ENCODE assay signal across 25 cellular contexts in the genomic region with DNA sequence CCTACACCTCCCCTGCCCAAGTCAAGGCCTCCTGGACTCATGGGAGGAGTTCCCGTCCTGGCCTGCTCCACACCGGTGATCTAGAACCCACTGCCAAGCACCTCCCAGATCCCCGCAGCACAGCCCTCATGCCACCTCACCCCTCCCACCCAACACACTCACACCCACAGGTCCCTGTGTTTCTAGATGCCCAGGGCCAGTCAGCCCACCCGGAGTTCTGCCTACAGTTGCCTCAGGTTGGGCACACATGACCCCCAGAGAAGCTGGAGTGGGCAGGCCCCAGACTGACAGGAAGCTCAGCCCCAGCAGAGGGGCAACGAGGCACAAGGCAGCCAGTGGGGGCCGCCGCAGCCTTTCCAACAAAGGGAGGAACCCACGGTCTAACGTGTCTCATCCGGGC. TPM values are rescaled to one million over a fixed set of nuclear protein-coding genes. Genes with fewer than 3 reads are reported as not detected.
DNase-seq lines count a peak whose midpoint lies in the region; ATAC-seq and TF ChIP-seq lines count a peak whose summit lies in the region.
"Had no signal": no experiment of that assay in that cellular context is flagged by ENCODE, and none has a peak within 500 bp of the region (broad histone marks: within the 10 kb centered on the region; RNA-seq: fewer than 3 reads in every experiment).

No MANE protein-coding gene starts in this region.

- H3K27ac ChIP-seq in AG04450 (ENCODE audit: low read depth, low read length), result peak overlapping the region; percentile 39
- H3K27ac ChIP-seq in trophoblast cell (ENCODE audit: low read depth, low read length), result no peak overlapping the region
- H3K27ac ChIP-seq: foreskin keratinocyte, psoas muscle, SJSA1 had no signal

- intact Hi-C loops in dendritic cell treated with granulocyte-macrophage colony-stimulating factor and Interleukin-4, amounts not matched to agents 40 ng/mL and 50 ng/mL, for 4 days (cut with micrococcal nuclease), result no loop called here

- H3K9me3 ChIP-seq in AG04450 (ENCODE audit: control insufficient read depth, insufficient read depth, low read length), result no peaks in the 10 kb centered on the region
- no peaks in the 10 kb centered on the region for H3K9me3 ChIP-seq in trophoblast cell (ENCODE audit: insufficient read depth, low read depth, low read length)
- H3K9me3 ChIP-seq in HAP-1, result no peaks in the 10 kb centered on the region
- H3K9me3 ChIP-seq: psoas muscle, SJSA1 had no signal

- H3K4me3 ChIP-seq in AG04450 (ENCODE audit: low read depth, low read length) (no peak overlapping the region), trophoblast cell (ENCODE audit: low read depth, low read length) (no peak overlapping the region), HAP-1 (no peak overlapping the region)
- H3K4me3 ChIP-seq: psoas muscle, SJSA1 had no signal

- H3K79me2 ChIP-seq in trophoblast cell (ENCODE audit: control insufficient read depth, insufficient read depth, low read length, poor library complexity), result peaks cover 3% of the 10 kb centered on the region

- POLR2A ChIA-PET in AG04450 (lab: Yijun Ruan, JAX), result interaction anchor here (1.0 kb wide), 1 partner anchor 287 kb away, joined by 3 read pairs; no protein-coding TSS in a partner anchor

- peak overlapping the region; percentile 72 for H3K27ac Mint-ChIP-seq in HFFc6
- peak overlapping the region; percentile 34 for H3K27ac Mint-ChIP-seq in dendritic cell treated with granulocyte-macrophage colony-stimulating factor and Interleukin-4, amounts not matched to agents 40 ng/mL and 50 ng/mL, for 4 days
- H3K27ac Mint-ChIP-seq: activated CD8-positive, alpha-beta T cell treated with anti-CD3 and anti-CD28 coated beads, Interleukin-2, amount 10 ng/mL, durations not matched to agents 7 days and 5 days had no signal

- H3K4me2 ChIP-seq in trophoblast cell (ENCODE audit: low read length), result no peak overlapping the region

- no peaks in the 10 kb centered on the region for H3K79me1 ChIP-seq in trophoblast cell (ENCODE audit: low read length)

- H3K4me3 Mint-ChIP-seq in HFFc6, result peak overlapping the region; percentile 39; the same call in 1 of the 2 replicates
- no peak overlapping the region for H3K4me3 Mint-ChIP-seq in dendritic cell treated with granulocyte-macrophage colony-stimulating factor and Interleukin-4, amounts not matched to agents 40 ng/mL and 50 ng/mL, for 4 days
- H3K4me3 Mint-ChIP-seq: activated CD8-positive, alpha-beta T cell treated with anti-CD3 and anti-CD28 coated beads, Interleukin-2, amount 10 ng/mL, durations not matched to agents 7 days and 5 days; activated T-cell treated with anti-CD3 and anti-CD28 coated beads, Interleukin-2, amount 50 U/mL, for 4 hours had no signal

- no peak overlapping the region for H2BK12ac ChIP-seq in trophoblast cell (ENCODE audit: low read length)

- peak overlapping the region; percentile 55 for H3K18ac ChIP-seq in trophoblast cell (ENCODE audit: low read length)

- H3K27me3 ChIP-seq in AG04450 (ENCODE audit: control insufficient read depth, insufficient read depth, low read length) (no peaks in the 10 kb centered on the region), trophoblast cell (ENCODE audit: insufficient read depth, low read length) (no peaks in the 10 kb centered on the region), HAP-1 (ENCODE audit: low read depth) (no peaks in the 10 kb centered on the region)
- H3K27me3 ChIP-seq: foreskin keratinocyte, SJSA1 had no signal

- no peak for ATAC-seq in GM18498 (IDR thresholded peaks at IDR 0.05; ENCODE audit: unreplicated experiment)
- ATAC-seq: activated T-cell treated with anti-CD3 and anti-CD28 coated beads, Interleukin-2, amount 50 U/mL, for 4 hours; psoas muscle had no signal

- no peak overlapping the region for H2BK5ac ChIP-seq in trophoblast cell (ENCODE audit: low read depth, low read length, poor library complexity)

- H3K9ac ChIP-seq in trophoblast cell (ENCODE audit: low read length), result no peak overlapping the region

- H4K8ac ChIP-seq in trophoblast cell (ENCODE audit: low read depth, low read length), result no peak overlapping the region

- WGBS in trophoblast cell (ENCODE audit: extremely low coverage, insufficient coverage, insufficient read length), result no CpG with 5 or more reads among the region's 10 CpGs

- H2AK5ac ChIP-seq in trophoblast cell (ENCODE audit: low read length), result no peak overlapping the region

- no peak overlapping the region for H4K91ac ChIP-seq in trophoblast cell (ENCODE audit: low read depth, low read length)

- H3K9me3 Mint-ChIP-seq in HFFc6, result no peaks in the 10 kb centered on the region
- no peaks in the 10 kb centered on the region for H3K9me3 Mint-ChIP-seq in dendritic cell treated with granulocyte-macrophage colony-stimulating factor and Interleukin-4, amounts not matched to agents 40 ng/mL and 50 ng/mL, for 4 days
- H3K9me3 Mint-ChIP-seq: activated T-cell treated with anti-CD3 and anti-CD28 coated beads, Interleukin-2, amount 50 U/mL, for 4 hours had no signal

- H3K27me3 Mint-ChIP-seq in HFFc6 (ENCODE audit: insufficient read depth), result peaks cover 2% of the 10 kb centered on the region
- no peaks in the 10 kb centered on the region for H3K27me3 Mint-ChIP-seq in dendritic cell treated with granulocyte-macrophage colony-stimulating factor and Interleukin-4, amounts not matched to agents 40 ng/mL and 50 ng/mL, for 4 days

- TF ChIP-seq CTCF in AG04450 (IDR thresholded peaks at IDR 0.05; ENCODE audit: low read depth, low read length) (no peak), HFFc6 (IDR thresholded peaks at IDR 0.05) (no peak)

- H3K23ac ChIP-seq in trophoblast cell (ENCODE audit: low read length), result no peak overlapping the region

- no peak overlapping the region for H4K12ac ChIP-seq in trophoblast cell (ENCODE audit: low read depth, low read length)

- H3K36me3 Mint-ChIP-seq in HFFc6 (ENCODE audit: low read depth), result peaks cover 36% of the 10 kb centered on the region
- peaks cover 42% of the 10 kb centered on the region for H3K36me3 Mint-ChIP-seq in dendritic cell treated with granulocyte-macrophage colony-stimulating factor and Interleukin-4, amounts not matched to agents 40 ng/mL and 50 ng/mL, for 4 days (ENCODE audit: low read depth)

- in situ Hi-C loops in HAP-1 (cut with MboI; ENCODE audit: low sequenced_read_pairs), result no loop called here

- H2AFZ ChIP-seq in trophoblast cell (ENCODE audit: insufficient read depth, low read length, poor library complexity), result no peak overlapping the region

- H3K4me1 ChIP-seq in trophoblast cell (ENCODE audit: control insufficient read depth in 1 of 2, insufficient read depth in 2 of 2, low read length in 2 of 2), result peaks cover 0 to 4% of the 10 kb centered on the region in 2 experiments
- H3K4me1 ChIP-seq in HAP-1, result peaks cover 12% of the 10 kb centered on the region
- H3K4me1 ChIP-seq: foreskin keratinocyte had no signal

- H3K14ac ChIP-seq in trophoblast cell (ENCODE audit: low read length), result no peak overlapping the region

- peaks cover 67% of the 10 kb centered on the region for H3K4me1 Mint-ChIP-seq in HFFc6 (ENCODE audit: low read depth)
- H3K4me1 Mint-ChIP-seq in dendritic cell treated with granulocyte-macrophage colony-stimulating factor and Interleukin-4, amounts not matched to agents 40 ng/mL and 50 ng/mL, for 4 days (ENCODE audit: low read depth), result peaks cover 62% of the 10 kb centered on the region

- H3K36me3 ChIP-seq in trophoblast cell (ENCODE audit: control insufficient read depth in 1 of 2, insufficient read depth in 2 of 2, low read length in 2 of 2) (peaks cover 40 to 51% of the 10 kb centered on the region in 2 experiments), HAP-1 (replicated peaks) (peaks cover 17% of the 10 kb centered on the region)

- no peak overlapping the region for H3K4ac ChIP-seq in trophoblast cell (ENCODE audit: low read depth, low read length)

- CTCF ChIA-PET in AG04450 (lab: Charles Lee), result no interaction called here

- no peak for DNase-seq in AG04450 (ENCODE audit: low read depth, low spot score)
- DNase-seq in HFFc6, result no peak
- no peak for DNase-seq in trophoblast cell
- no peak for DNase-seq in NK-92 (lab: John Stamatoyannopoulos, UW; ENCODE audit: unreplicated experiment)
- DNase-seq in HAP-1 (ENCODE audit: low spot score in 2 of 2), result no peak
- DNase-seq in NOMO-1 treated with dmso at 0.1 percent for 144 hours (lab: John Stamatoyannopoulos, UW; ENCODE audit: unreplicated experiment), result no peak
- DNase-seq: activated CD8-positive, alpha-beta T cell treated with anti-CD3 and anti-CD28 coated beads, Interleukin-2, amount 10 ng/mL, durations not matched to agents 7 days and 5 days; activated T-cell treated with anti-CD3 and anti-CD28 coated beads, Interleukin-2, amount 50 U/mL, for 4 hours; DND-41; foreskin keratinocyte; kidney; mesendoderm; NCI-H1417; NCI-H526 treated with DMSO at 0.1 percent for 48 hours; small intestine; stimulated activated CD4-positive, alpha-beta T cell treated with anti-CD3 and anti-CD28 coated beads, Interleukin-4, amount 100 ng/mL, for 4 hours; T-helper 2 cell had no signal

- H2BK120ac ChIP-seq in trophoblast cell (ENCODE audit: insufficient read depth, low read length, poor library complexity), result no peak overlapping the region

RNA-seq across cellular contexts. Expression of a gene that starts 29.6 kb away (rescaled TPM):
- 151 and 153 TPM in 2 replicates for polyA plus RNA-seq in AG04450 (2011; rRNA removed)
- 115 and 130 TPM in 2 replicates for polyA minus RNA-seq in AG04450 (2011; rRNA and poly(A)+ RNA removed)
- total RNA-seq in HFFc6 (2021; fragmentation: NEBNext Ultra II Directional; extraction: Animal tissue kit (Norgen Biotek cat#: 25700)), result 100 to 1,000 TPM; 273 to 331 (median 317) TPM
- polyA plus RNA-seq in trophoblast cell (2013), result 231 and 244 TPM in 2 replicates

RNA-seq across cellular contexts. Expression of a gene that starts 47.4 kb away (rescaled TPM):
- not detected in 2 replicates for polyA plus RNA-seq in AG04450 (2011; rRNA removed)
- polyA minus RNA-seq in AG04450 (2011; rRNA and poly(A)+ RNA removed), result not detected in 2 replicates
- not detected for total RNA-seq in HFFc6 (2021; fragmentation: NEBNext Ultra II Directional; extraction: Animal tissue kit (Norgen Biotek cat#: 25700))
- polyA plus RNA-seq in trophoblast cell (2013), result not detected in 2 replicates
- total RNA-seq: activated CD8-positive, alpha-beta T cell treated with anti-CD3 and anti-CD28 coated beads, Interleukin-2, amount 10 ng/mL, durations not matched to agents 7 days and 5 days; activated T-cell treated with anti-CD3 and anti-CD28 coated beads, Interleukin-2, amount 50 U/mL, for 4 hours; bronchial epithelial cell; dermis microvascular lymphatic vessel endothelial cell; foreskin keratinocyte; kidney; PC-3; psoas muscle; SJSA1 had no signal
- polyA plus RNA-seq: foreskin keratinocyte, neural cell, psoas muscle, small intestine had no signal
